Comparison of ENCODE assay signal across 22 cellular contexts in the genomic region with DNA sequence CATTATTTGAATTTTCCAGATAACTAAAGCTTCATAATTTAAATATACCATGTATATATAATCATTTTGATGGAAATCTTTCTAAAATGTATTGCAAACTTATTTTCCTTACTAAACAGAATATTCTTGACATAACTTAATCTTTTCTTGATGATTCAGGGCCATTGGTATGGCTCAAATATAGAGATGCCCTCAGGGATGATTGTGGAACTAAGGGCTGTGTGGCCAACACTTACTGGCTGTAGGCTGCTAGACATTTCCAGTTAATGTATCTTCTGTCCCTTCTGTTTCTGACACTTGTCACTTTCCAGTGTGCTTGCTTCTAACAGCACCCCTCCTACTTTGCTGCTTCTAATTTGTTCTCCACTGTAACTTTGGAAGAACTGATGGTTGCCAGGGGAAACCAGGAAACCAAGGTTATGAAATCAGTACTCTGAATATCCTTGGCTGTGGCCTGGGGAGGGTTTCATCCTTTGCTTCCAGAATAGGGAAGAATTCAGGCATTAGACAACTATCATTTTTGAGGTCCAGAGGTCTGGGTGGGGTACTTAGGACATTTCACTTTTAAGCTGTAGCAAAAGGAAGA.
DNase-seq lines count a peak whose midpoint lies in the region; ATAC-seq and TF ChIP-seq lines count a peak whose summit lies in the region.
"Had no signal": no experiment of that assay in that cellular context is flagged by ENCODE, and none has a peak within 500 bp of the region (broad histone marks: within the 10 kb centered on the region; RNA-seq: fewer than 3 reads in every experiment).

No MANE protein-coding gene starts in this region.

- H3K27ac ChIP-seq in ACC112 (ENCODE audit: low read depth, low read length) (peak overlapping the region; percentile 47; the same call in 1 of the 2 replicates), gastroesophageal sphincter (no peak overlapping the region)
- H3K27ac ChIP-seq: hepatocyte, KMS-11, suprapubic skin had no signal

- H3K4me1 ChIP-seq in ACC112 (ENCODE audit: control insufficient read depth, insufficient read depth, low read length, unreplicated experiment), result peaks cover 15% of the 10 kb centered on the region
- no peaks in the 10 kb centered on the region for H3K4me1 ChIP-seq in gastroesophageal sphincter
- H3K4me1 ChIP-seq: suprapubic skin had no signal

- TF ChIP-seq EP300 in gastroesophageal sphincter (IDR thresholded peaks at IDR 0.05), result no peak

- no peak for TF ChIP-seq CTCF in gastroesophageal sphincter (IDR thresholded peaks at IDR 0.05)

- H2AFZ ChIP-seq in ACC112 (ENCODE audit: low read length, unreplicated experiment), result no peak overlapping the region
- H2AFZ ChIP-seq: hepatocyte had no signal

- ATAC-seq in gastroesophageal sphincter (no peak), GM21717 (IDR thresholded peaks at IDR 0.05; ENCODE audit: unreplicated experiment) (no peak)
- ATAC-seq: activated CD8-positive, alpha-beta T cell treated with anti-CD3 and anti-CD28 coated beads, Interleukin-2, amount 10 ng/mL, durations not matched to agents 7 days and 5 days; activated T-cell treated with anti-CD3 and anti-CD28 coated beads, Interleukin-2, amount 50 U/mL, for 4 hours; naive thymus-derived CD8-positive, alpha-beta T cell had no signal

- H3K36me3 ChIP-seq in ACC112 (ENCODE audit: insufficient read depth, low read length), result no peaks in the 10 kb centered on the region
- no peaks in the 10 kb centered on the region for H3K36me3 ChIP-seq in gastroesophageal sphincter
- H3K36me3 ChIP-seq: suprapubic skin had no signal

- H3K27me3 ChIP-seq in ACC112 (ENCODE audit: insufficient read depth, low read length) (no peaks in the 10 kb centered on the region), gastroesophageal sphincter (no peaks in the 10 kb centered on the region)
- H3K27me3 ChIP-seq: hepatocyte, suprapubic skin had no signal

- H3K9me3 ChIP-seq in gastroesophageal sphincter, result peaks cover 0 to 10% (median 0%) of the 10 kb centered on the region in 3 donors

- H3K4me3 ChIP-seq in ACC112 (ENCODE audit: low read depth, low read length) (no peak overlapping the region), gastroesophageal sphincter (no peak overlapping the region)
- H3K4me3 ChIP-seq: hepatocyte, suprapubic skin had no signal

- TF ChIP-seq POLR2A in gastroesophageal sphincter (IDR thresholded peaks at IDR 0.05), result no peak

- DNase-seq in H4 (ENCODE audit: low spot score) (peak; percentile 5), astrocyte of the hippocampus (ENCODE audit: low read depth, low spot score) (peak; percentile 2), head of caudate nucleus (peak in 24 of 42 donors; percentile 3 to 71 (median 22)), COR-L47 (lab: John Stamatoyannopoulos, UW) (no peak)
- no peak for DNase-seq in stimulated activated CD4-positive, alpha-beta T cell treated with anti-CD3 and anti-CD28 coated beads, Interleukin-1b, Interleukin-23, amount 100 ng/mL, for 48 hours
- DNase-seq: 8988T; activated CD8-positive, alpha-beta T cell treated with anti-CD3 and anti-CD28 coated beads, Interleukin-2, amount 10 ng/mL, durations not matched to agents 7 days and 5 days; activated T-cell treated with anti-CD3 and anti-CD28 coated beads, Interleukin-2, amount 50 U/mL, for 4 hours; CD4-positive, CD25-positive, alpha-beta regulatory T cell; DMS79 treated with DMSO at 0.1 percent for 48 hours; erythroblast; kidney; naive thymus-derived CD8-positive, alpha-beta T cell; NCI-H1092; small intestine; stimulated activated CD8-positive, alpha-beta memory T cell treated with anti-CD3 and anti-CD28 coated beads, Interleukin-4, amount 100 ng/mL, for 48 hours had no signal

- intact Hi-C loops in head of caudate nucleus (cut with DNase I), result no loop called here

- H3K79me2 ChIP-seq in ACC112 (ENCODE audit: control insufficient read depth, insufficient read depth, low read length, unreplicated experiment), result no peaks in the 10 kb centered on the region
- H3K79me2 ChIP-seq: hepatocyte had no signal

Comparison
In these comparisons a context has a peak if more than half of its experiments do, and no peak if none do; other contexts are left out.
1. DNase-seq: peak in H4 (single experiment), astrocyte of the hippocampus (single experiment) and head of caudate nucleus (24 of 42); none in COR-L47 (single experiment) and stimulated activated CD4-positive, alpha-beta T cell treated with anti-CD3 and anti-CD28 coated beads, Interleukin-1b, Interleukin-23, amount 100 ng/mL, for 48 hours (single experiment).